In genomic region chr6:148866657-148867268, GRCh38 we compare ENCODE assay signal across 12 cellular contexts.
DNase-seq lines count a peak whose midpoint lies in the region; ATAC-seq, FAIRE-seq and TF ChIP-seq lines count a peak whose summit lies in the region.
"Had no signal": no experiment of that assay in that cellular context is flagged by ENCODE, and none has a peak within 500 bp of the region (broad histone marks: within the 10 kb centered on the region; RNA-seq: fewer than 3 reads in every experiment).

No MANE protein-coding gene starts in this region.

- peak overlapping the region; percentile 75 for H3K27ac Mint-ChIP-seq in stimulated activated naive B cell treated with anti-CD40 and anti-IgM and Interleukin-4, amounts not matched to agents 10 μg/mL and 1 μg/mL and 100 μg/mL, for 72 hours
- no peak overlapping the region for H3K27ac Mint-ChIP-seq in activated naive CD4-positive, alpha-beta T cell treated with anti-CD3 and anti-CD28 coated beads for 36 hours

- intact Hi-C loops in activated naive CD4-positive, alpha-beta T cell treated with anti-CD3 and anti-CD28 coated beads for 36 hours (cut with micrococcal nuclease) = no loop called here
- intact Hi-C loops in HepG2 (cut with micrococcal nuclease; ENCODE audit: unreplicated experiment) = no loop called here

- peak; percentile 85 for ATAC-seq in GM19324 (IDR thresholded peaks at IDR 0.05; ENCODE audit: low FRiP score, unreplicated experiment)
- peak; percentile 100 for ATAC-seq in HG02610 (IDR thresholded peaks at IDR 0.05; ENCODE audit: unreplicated experiment)
- ATAC-seq in HG03469 (IDR thresholded peaks at IDR 0.05; ENCODE audit: unreplicated experiment) = peak; percentile 99
- peak; percentile 99 to 100 for ATAC-seq in stimulated activated naive B cell treated with anti-CD40 and anti-IgM and Interleukin-4, amounts not matched to agents 10 μg/mL and 1 μg/mL and 100 μg/mL, for 72 hours (replicated peaks)
- ATAC-seq in HepG2 = no peak
- ATAC-seq: heart right ventricle had no signal

- no peak for TF ChIP-seq EP300 in HepG2 (IDR thresholded peaks at IDR 0.05; ENCODE audit: low read depth in 2 of 2, low read length in 2 of 2)
- TF ChIP-seq EP300 in HepG2 (CRISPR knock-in tag; IDR thresholded peaks at IDR 0.05; ENCODE audit: borderline replicate concordance) = no peak

- POLR2A ChIA-PET in HepG2 (lab: Yijun Ruan, JAX) = no interaction called here

- H3K4me1 Mint-ChIP-seq in stimulated activated naive B cell treated with anti-CD40 and anti-IgM and Interleukin-4, amounts not matched to agents 10 μg/mL and 1 μg/mL and 100 μg/mL, for 72 hours = peaks cover 43 to 65% of the 10 kb centered on the region in 2 donors
- peaks cover 10% of the 10 kb centered on the region for H3K4me1 Mint-ChIP-seq in activated naive CD4-positive, alpha-beta T cell treated with anti-CD3 and anti-CD28 coated beads for 36 hours (ENCODE audit: low read depth)

- no peak overlapping the region for H3K4me3 ChIP-seq in HepG2 (replicated peaks in 1 of 3; ENCODE audit: insufficient read depth in 1 of 3, low read depth in 2 of 3, low read length in 3 of 3)
- H3K4me3 ChIP-seq: heart right ventricle, testis had no signal

- no peak for TF ChIP-seq CTCF in HepG2 (CRISPR knock-in tag; IDR thresholded peaks at IDR 0.05)

- H3K79me2 ChIP-seq in HepG2 (ENCODE audit: insufficient read depth, low read length) = no peaks in the 10 kb centered on the region

- BruUV-seq in HepG2 (replicated peaks; lab: Mats Ljungman, UMichigan) = no TSS peak

- no peaks in the 10 kb centered on the region for H4K20me1 ChIP-seq in HepG2 (ENCODE audit: insufficient read depth, low read length)

- no peaks in the 10 kb centered on the region for H3K27me3 Mint-ChIP-seq in stimulated activated naive B cell treated with anti-CD40 and anti-IgM and Interleukin-4, amounts not matched to agents 10 μg/mL and 1 μg/mL and 100 μg/mL, for 72 hours
- H3K27me3 Mint-ChIP-seq in activated naive CD4-positive, alpha-beta T cell treated with anti-CD3 and anti-CD28 coated beads for 36 hours (ENCODE audit: low read depth) = peaks cover 4% of the 10 kb centered on the region

- peaks cover 8 to 16% of the 10 kb centered on the region in 2 donors for H3K36me3 Mint-ChIP-seq in stimulated activated naive B cell treated with anti-CD40 and anti-IgM and Interleukin-4, amounts not matched to agents 10 μg/mL and 1 μg/mL and 100 μg/mL, for 72 hours
- no peaks in the 10 kb centered on the region for H3K36me3 Mint-ChIP-seq in activated naive CD4-positive, alpha-beta T cell treated with anti-CD3 and anti-CD28 coated beads for 36 hours (ENCODE audit: low read depth)

- no peak overlapping the region for H3K4me2 ChIP-seq in HepG2 (ENCODE audit: low read depth, low read length)

- no peak overlapping the region for H2AFZ ChIP-seq in HepG2 (ENCODE audit: low read length)

- TF ChIP-seq RAD21 in HepG2 (CRISPR knock-in tag; IDR thresholded peaks at IDR 0.05) = no peak

- H3K9me3 Mint-ChIP-seq in stimulated activated naive B cell treated with anti-CD40 and anti-IgM and Interleukin-4, amounts not matched to agents 10 μg/mL and 1 μg/mL and 100 μg/mL, for 72 hours = peaks cover 3 to 5% of the 10 kb centered on the region in 2 donors
- no peaks in the 10 kb centered on the region for H3K9me3 Mint-ChIP-seq in activated naive CD4-positive, alpha-beta T cell treated with anti-CD3 and anti-CD28 coated beads for 36 hours

- TF ChIP-seq POLR2A in HepG2 (IDR thresholded peaks at IDR 0.05; ENCODE audit: insufficient read depth in 1 of 2, low read depth in 2 of 2, low read length in 2 of 2) = no peak

- no peak overlapping the region for H3K9ac ChIP-seq in HepG2 (ENCODE audit: insufficient read depth, low read depth, low read length)

- H3K4me1 ChIP-seq in HepG2 (ENCODE audit: insufficient read depth, low read length) = no peaks in the 10 kb centered on the region
- H3K4me1 ChIP-seq: testis had no signal

- H3K9me3 ChIP-seq in HepG2 (ENCODE audit: low read length) = no peaks in the 10 kb centered on the region
- H3K9me3 ChIP-seq: heart right ventricle, testis had no signal

- FAIRE-seq in HepG2 (lab: Jason Lieb, UNC) = no peak
- FAIRE-seq: colon had no signal

- peaks cover 0 to 14% of the 10 kb centered on the region in 2 experiments; a peak in 2 of 5 replicates for H3K27me3 ChIP-seq in HepG2 (ENCODE audit: control insufficient read depth in 1 of 2, insufficient read depth in 2 of 2, low read length in 2 of 2)
- H3K27me3 ChIP-seq: heart right ventricle, testis had no signal

- 3% methylated on average over 5 of the region's 5 CpGs for WGBS in HepG2 (ENCODE audit: low lambda C conversion rate)

- CTCF ChIA-PET in activated naive CD4-positive, alpha-beta T cell treated with anti-CD3 and anti-CD28 coated beads for 36 hours (lab: Charles Lee) = no interaction called here
- CTCF ChIA-PET in HepG2 (lab: Yijun Ruan, JAX; ENCODE audit: low intra/inter-chr PET ratio, low total read pairs) = no interaction called here

- peak; percentile 50 for DNase-seq in stimulated activated naive B cell treated with anti-CD40 and anti-IgM and Interleukin-4, amounts not matched to agents 10 μg/mL and 1 μg/mL and 100 μg/mL, for 72 hours
- DNase-seq in activated naive CD4-positive, alpha-beta T cell treated with anti-CD3 and anti-CD28 coated beads for 36 hours = no peak
- no peak for DNase-seq in HepG2 (ENCODE audit: low spot score)
- DNase-seq in midbrain (lab: John Stamatoyannopoulos, UW) = no peak
- DNase-seq: activated T-cell treated with anti-CD3 and anti-CD28 coated beads, Interleukin-2, amount 50 U/mL, for 48 hours; heart right ventricle; NCI-H446; testis had no signal

- in situ Hi-C loops in HepG2 (cut with HindIII; ENCODE audit: extremely low pct_ligation_motif_present, low pct_unique_long_range_greater_than_20kb) = no loop called here

- peak overlapping the region; percentile 46 to 60 for H3K4me3 Mint-ChIP-seq in stimulated activated naive B cell treated with anti-CD40 and anti-IgM and Interleukin-4, amounts not matched to agents 10 μg/mL and 1 μg/mL and 100 μg/mL, for 72 hours
- H3K4me3 Mint-ChIP-seq in activated naive CD4-positive, alpha-beta T cell treated with anti-CD3 and anti-CD28 coated beads for 36 hours = no peak overlapping the region

- no peak overlapping the region for H3K27ac ChIP-seq in HepG2 (ENCODE audit: extremely low read length, insufficient read depth, low read length)
- H3K27ac ChIP-seq: heart right ventricle, testis had no signal

- H3K36me3 ChIP-seq in HepG2 (replicated peaks in 1 of 2; ENCODE audit: control insufficient read depth in 1 of 2, insufficient read depth in 2 of 2, low read length in 2 of 2) = no peaks in the 10 kb centered on the region
- H3K36me3 ChIP-seq: heart right ventricle had no signal

TF ChIP-seq in HepG2, 621 proteins besides CTCF, POLR2A, EP300 and RAD21 (continues in another document):
- TF ChIP-seq MLLT10 (CRISPR knock-in tag; IDR thresholded peaks at IDR 0.05) (no peak), ZNF24 (IDR thresholded peaks at IDR 0.05) (no peak), ZNF788 (CRISPR knock-in tag; IDR thresholded peaks at IDR 0.05; ENCODE audit: borderline replicate concordance) (no peak), CBX2 (IDR thresholded peaks at IDR 0.05; ENCODE audit: low read depth, low read length) (no peak), CBX2 (CRISPR knock-in tag; IDR thresholded peaks at IDR 0.05; ENCODE audit: low read depth) (no peak), BORCS8-MEF2B (CRISPR knock-in tag; IDR thresholded peaks at IDR 0.05) (no peak), EED (CRISPR knock-in tag; IDR thresholded peaks at IDR 0.05) (no peak), ZBED4 (CRISPR knock-in tag; IDR thresholded peaks at IDR 0.05; ENCODE audit: borderline replicate concordance) (no peak), ZMYM2 (CRISPR knock-in tag; IDR thresholded peaks at IDR 0.05) (no peak), NR2F1 (CRISPR knock-in tag; IDR thresholded peaks at IDR 0.05) (no peak), MTA1 (CRISPR knock-in tag; IDR thresholded peaks at IDR 0.05; ENCODE audit: borderline replicate concordance) (no peak)
